In the genomic region with DNA sequence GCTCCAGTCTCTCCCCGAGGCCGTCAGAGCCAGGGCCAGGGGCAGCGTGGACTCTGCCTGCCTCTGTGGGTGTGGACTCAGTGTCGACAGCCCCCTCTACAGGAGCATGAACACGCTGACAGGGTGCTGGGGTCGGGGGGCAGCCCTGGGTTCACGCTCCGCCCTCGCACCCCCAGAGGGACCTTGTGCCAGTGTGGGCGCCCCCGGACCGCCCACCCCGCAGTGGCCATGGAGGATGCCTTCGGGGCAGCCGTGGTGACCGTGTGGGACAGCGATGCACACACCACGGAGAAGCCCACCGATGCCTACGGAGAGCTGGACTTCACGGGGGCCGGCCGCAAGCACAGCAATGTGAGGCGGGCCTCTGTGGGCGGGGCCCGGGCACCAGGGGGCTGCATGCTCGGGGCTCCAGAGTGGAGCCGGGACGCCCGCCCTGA, we compare ENCODE assay signal across 1 cellular context.
TF ChIP-seq lines count a peak whose summit lies in the region.

No MANE protein-coding gene starts in this region.

TF ChIP-seq in HEK293T, 16 proteins besides CTCF, POLR2A, EP300 and RAD21 (continued from another document):
- TF ChIP-seq NFRKB (IDR thresholded peaks at IDR 0.05) (no peak), CTBP1 (IDR thresholded peaks at IDR 0.05; ENCODE audit: borderline replicate concordance) (no peak), FOXA1 (IDR thresholded peaks at IDR 0.05) (no peak), ARNT (IDR thresholded peaks at IDR 0.05) (no peak), BHLHE40 (IDR thresholded peaks at IDR 0.05; ENCODE audit: borderline replicate concordance) (no peak), TARDBP (IDR thresholded peaks at IDR 0.05) (no peak)
